ENCODE assay signal across 8 cellular contexts in genomic region chr7:41972270-41972669, GRCh38.
"Had no signal": no experiment of that assay in that cellular context is flagged by ENCODE, and none has a peak within 500 bp of the region (broad histone marks: within the 10 kb centered on the region; RNA-seq: fewer than 3 reads in every experiment).

No MANE protein-coding gene starts in this region.

- H3K27ac ChIP-seq: HL-60 had no signal

- H3K4me3 ChIP-seq: GM23338, K562 had no signal

- ATAC-seq: GM23338, K562 had no signal

- H2AFZ ChIP-seq: GM23338 had no signal

- H3K4me3 Mint-ChIP-seq: GM23338, H9 had no signal

- FAIRE-seq: H1, H54, K562 had no signal

- H3K9me3 Mint-ChIP-seq: GM23338, H9 had no signal

- H3K27ac Mint-ChIP-seq: H9 had no signal

- H3K4me2 ChIP-seq: GM23338 had no signal

- DNase-seq: H9, HCEC 1CT, IMR-90 had no signal
